ENCODE assay signal across 19 cellular contexts in the genomic region with DNA sequence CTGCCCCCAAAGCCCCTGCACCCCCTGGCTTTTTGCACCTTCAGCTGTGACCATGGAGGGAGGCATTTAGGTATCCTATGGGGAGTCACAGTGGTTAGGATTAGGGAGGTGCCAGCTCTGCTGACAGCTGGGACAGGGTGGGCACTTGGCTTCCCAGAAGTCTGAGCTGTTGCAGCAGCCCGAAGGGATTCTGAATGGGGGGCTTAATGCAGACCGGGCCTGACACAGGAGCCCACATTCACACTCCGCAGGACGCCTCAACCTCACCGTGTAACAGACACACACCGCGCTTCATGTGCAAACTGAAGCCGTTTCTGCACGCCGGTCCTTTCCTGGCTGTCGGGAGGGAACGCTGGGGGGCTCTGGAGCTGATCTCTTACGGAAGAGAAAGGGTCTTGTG. TPM values are rescaled to one million over a fixed set of nuclear protein-coding genes. Genes with fewer than 3 reads are reported as not detected.
DNase-seq lines count a peak whose midpoint lies in the region; ATAC-seq and TF ChIP-seq lines count a peak whose summit lies in the region.
"Had no signal": no experiment of that assay in that cellular context is flagged by ENCODE, and none has a peak within 500 bp of the region (broad histone marks: within the 10 kb centered on the region; RNA-seq: fewer than 3 reads in every experiment).

No MANE protein-coding gene starts in this region.

- peak overlapping the region; percentile 40 for H3K4me2 ChIP-seq in neural progenitor cell

- peaks cover 5% of the 10 kb centered on the region for H3K4me1 ChIP-seq in CD8-positive, alpha-beta memory T cell (ENCODE audit: insufficient read depth, low read length)
- H3K4me1 ChIP-seq in iPS-15b (ENCODE audit: control insufficient read depth, insufficient read depth, low read length): no peaks in the 10 kb centered on the region
- peaks cover 6% of the 10 kb centered on the region for H3K4me1 ChIP-seq in neural progenitor cell
- peaks cover 7% of the 10 kb centered on the region for H3K4me1 ChIP-seq in A673 (ENCODE audit: insufficient read depth, low read length, poor library complexity, severe bottlenecking)
- peaks cover 7% of the 10 kb centered on the region for H3K4me1 ChIP-seq in prostate gland (replicated peaks)

- intact Hi-C loops in A673 (cut with micrococcal nuclease; ENCODE audit: unreplicated experiment) (no loop called here), prostate gland (cut with DNase I) (loop anchor here (10.0 kb wide), 1 partner anchor 150 kb away; a partner anchor contains a TSS)

- H3K4me3 ChIP-seq in CD8-positive, alpha-beta memory T cell (ENCODE audit: low read length): no peak overlapping the region
- H3K4me3 ChIP-seq in iPS-15b (ENCODE audit: low read depth, low read length) (peak overlapping the region; percentile 41), neural progenitor cell (no peak overlapping the region), A673 (ENCODE audit: low read depth, low read length, poor library complexity, severe bottlenecking) (no peak overlapping the region), prostate gland (no peak overlapping the region)
- H3K4me3 ChIP-seq: MG63 had no signal

- TF ChIP-seq CTCF in neural progenitor cell (IDR thresholded peaks at IDR 0.05): no peak
- no peak for TF ChIP-seq CTCF in A673 (conservative IDR thresholded peaks at IDR 0.05; ENCODE audit: low read depth, low read length)
- TF ChIP-seq CTCF in prostate gland (IDR thresholded peaks at IDR 0.05): no peak

- no peaks in the 10 kb centered on the region for H3K9me3 ChIP-seq in CD8-positive, alpha-beta memory T cell (ENCODE audit: low read length)
- H3K9me3 ChIP-seq in iPS-15b (ENCODE audit: control insufficient read depth, insufficient read depth, low read length) (no peaks in the 10 kb centered on the region), neural progenitor cell (ENCODE audit: low read depth) (no peaks in the 10 kb centered on the region), A673 (ENCODE audit: low read depth, low read length, poor library complexity, severe bottlenecking) (no peaks in the 10 kb centered on the region), prostate gland (no peaks in the 10 kb centered on the region)
- H3K9me3 ChIP-seq: MG63, right atrium auricular region, SJSA1 had no signal

- H3F3A ChIP-seq in neural progenitor cell (ENCODE audit: low read depth): peaks cover 17% of the 10 kb centered on the region

- H3K9me3 Mint-ChIP-seq in CD8-positive, alpha-beta memory T cell: no peaks in the 10 kb centered on the region
- no peaks in the 10 kb centered on the region for H3K9me3 Mint-ChIP-seq in T-cell
- H3K9me3 Mint-ChIP-seq in neural progenitor cell: peaks cover 3% of the 10 kb centered on the region
- H3K9me3 Mint-ChIP-seq: dendritic cell treated with granulocyte-macrophage colony-stimulating factor and Interleukin-4, amounts not matched to agents 40 ng/mL and 50 ng/mL, for 4 days had no signal

- peaks cover 18% of the 10 kb centered on the region for H3K27me3 ChIP-seq in CD8-positive, alpha-beta memory T cell (ENCODE audit: insufficient read depth, low read length, poor library complexity, severe bottlenecking)
- peaks cover 86% of the 10 kb centered on the region for H3K27me3 ChIP-seq in iPS-15b (ENCODE audit: control insufficient read depth, insufficient read depth, low read length)
- H3K27me3 ChIP-seq in neural progenitor cell: peaks cover 97% of the 10 kb centered on the region
- peaks cover 43% of the 10 kb centered on the region for H3K27me3 ChIP-seq in A673 (replicated peaks; ENCODE audit: insufficient read depth, low read depth, low read length, poor library complexity)
- no peaks in the 10 kb centered on the region for H3K27me3 ChIP-seq in prostate gland (replicated peaks; ENCODE audit: insufficient read depth)
- H3K27me3 ChIP-seq: right atrium auricular region had no signal

- no peak for ATAC-seq in T-cell (replicated peaks in 1 of 4)
- ATAC-seq in HG02588 (IDR thresholded peaks at IDR 0.05; ENCODE audit: unreplicated experiment): no peak

- H3K27ac ChIP-seq in CD8-positive, alpha-beta memory T cell (ENCODE audit: low read depth, low read length): no peak overlapping the region
- H3K27ac ChIP-seq in neural progenitor cell (no peak overlapping the region), A673 (ENCODE audit: low read depth, low read length, poor library complexity, severe bottlenecking) (no peak overlapping the region), prostate gland (no peak overlapping the region)
- H3K27ac ChIP-seq: SJSA1 had no signal

- peaks cover 32 to 52% of the 10 kb centered on the region in 2 donors for H3K27me3 Mint-ChIP-seq in CD8-positive, alpha-beta memory T cell
- H3K27me3 Mint-ChIP-seq in T-cell (peaks cover 22 to 42% of the 10 kb centered on the region in 2 donors), neural progenitor cell (ENCODE audit: insufficient read depth, low read depth) (peaks cover 50% of the 10 kb centered on the region)

- CTCF ChIA-PET in CD8-positive, alpha-beta memory T cell (lab: Charles Lee): interaction anchor here (0.8 to 1.9 kb wide), 5 partner anchors 9 to 58 kb away, joined by 3 to 5 read pairs (median 3); no protein-coding TSS in a partner anchor
- CTCF ChIA-PET in T-cell (lab: Charles Lee): interaction anchor here in 1 of 2 donors (0.6 to 0.7 kb wide), 2 partner anchors 93 to 524 kb away, joined by 3 to 5 read pairs; no protein-coding TSS in a partner anchor
- CTCF ChIA-PET in A673 (lab: Charles Lee): interaction anchor here (0.6 to 0.7 kb wide), 2 partner anchors 12 to 169 kb away, joined by 3 to 5 read pairs; no protein-coding TSS in a partner anchor

- POLR2A ChIA-PET in CD8-positive, alpha-beta memory T cell (lab: Charles Lee): no interaction called here
- POLR2A ChIA-PET in T-cell (lab: Charles Lee) (no interaction called here), A673 (lab: Charles Lee; ENCODE audit: low non-redundant PET) (no interaction called here)

- peaks cover 15 to 21% (median 17%) of the 10 kb centered on the region in 3 donors for H3K4me1 Mint-ChIP-seq in CD8-positive, alpha-beta memory T cell
- peaks cover 12 to 24% (median 17%) of the 10 kb centered on the region in 3 donors for H3K4me1 Mint-ChIP-seq in T-cell
- H3K4me1 Mint-ChIP-seq in neural progenitor cell: peaks cover 28% of the 10 kb centered on the region

- BruUV-seq in A673 (replicated peaks; lab: Mats Ljungman, UMichigan): no TSS peak

- WGBS in prostate gland: 79% methylated on average over 13 of the region's 13 CpGs

- peaks cover 0 to 2% (median 1%) of the 10 kb centered on the region in 3 donors for H3K36me3 Mint-ChIP-seq in CD8-positive, alpha-beta memory T cell
- H3K36me3 Mint-ChIP-seq in T-cell (no peaks in the 10 kb centered on the region), neural progenitor cell (peaks cover 4% of the 10 kb centered on the region)

- H4K20me1 ChIP-seq in neural progenitor cell (ENCODE audit: low read depth): peaks cover 36% of the 10 kb centered on the region

- TF ChIP-seq POLR2A in prostate gland (IDR thresholded peaks at IDR 0.05): no peak

- DNase-seq in CD8-positive, alpha-beta memory T cell: no peak
- no peak for DNase-seq in T-cell
- peak; percentile 43 for DNase-seq in neural progenitor cell (ENCODE audit: low spot score)
- DNase-seq in A673 (ENCODE audit: low spot score): no peak
- DNase-seq in prostate gland (ENCODE audit: low spot score): no peak
- DNase-seq in SK-N-DZ (ENCODE audit: low spot score): no peak
- DNase-seq: activated CD4-positive, alpha-beta T cell treated with anti-CD3 and anti-CD28 coated beads, Interleukin-2, amount 50 U/mL, for 4 hours; activated gamma-delta T cell treated with Interleukin-2 at 50 U/mL for 16 hours; C1 segment of cervical spinal cord; left colon; MG63; NCI-H1694; NCI-H446; stimulated activated CD4-positive, alpha-beta T cell treated with anti-CD3 and anti-CD28 coated beads, Interleukin-1b, Interleukin-23, amount 100 ng/mL, for 48 hours had no signal

- H3K36me3 ChIP-seq in CD8-positive, alpha-beta memory T cell (ENCODE audit: insufficient read depth, low read length): no peaks in the 10 kb centered on the region
- H3K36me3 ChIP-seq in iPS-15b (ENCODE audit: control insufficient read depth, insufficient read depth, low read length): no peaks in the 10 kb centered on the region
- no peaks in the 10 kb centered on the region for H3K36me3 ChIP-seq in neural progenitor cell
- no peaks in the 10 kb centered on the region for H3K36me3 ChIP-seq in A673 (ENCODE audit: insufficient read depth, low read length, poor library complexity, severe bottlenecking)
- no peaks in the 10 kb centered on the region for H3K36me3 ChIP-seq in prostate gland
- H3K36me3 ChIP-seq: MG63, right atrium auricular region, SJSA1 had no signal

- H3K4me3 Mint-ChIP-seq in CD8-positive, alpha-beta memory T cell: peak overlapping the region; percentile 19 to 83 (median 48)
- H3K4me3 Mint-ChIP-seq in T-cell (peak overlapping the region; percentile 19 to 54 (median 34)), neural progenitor cell (peak overlapping the region; percentile 71)
- H3K4me3 Mint-ChIP-seq: dendritic cell treated with granulocyte-macrophage colony-stimulating factor and Interleukin-4, amounts not matched to agents 40 ng/mL and 50 ng/mL, for 4 days had no signal

- H2AFZ ChIP-seq in neural progenitor cell (replicated peaks): no peak overlapping the region

- H3K9ac ChIP-seq in iPS-15b (ENCODE audit: low read depth, low read length) (no peak overlapping the region), neural progenitor cell (no peak overlapping the region)

- H3K79me2 ChIP-seq in neural progenitor cell (ENCODE audit: low read depth): no peaks in the 10 kb centered on the region

- no peak overlapping the region for H3K27ac Mint-ChIP-seq in CD8-positive, alpha-beta memory T cell
- H3K27ac Mint-ChIP-seq in T-cell (no peak overlapping the region), neural progenitor cell (no peak overlapping the region)
- H3K27ac Mint-ChIP-seq: dendritic cell treated with granulocyte-macrophage colony-stimulating factor and Interleukin-4, amounts not matched to agents 40 ng/mL and 50 ng/mL, for 4 days had no signal

RNA-seq across cellular contexts. Expression of a gene that starts 1.9 kb away (rescaled TPM):
- total RNA-seq in CD8-positive, alpha-beta memory T cell: under 1 TPM; 0.66 to 0.92 TPM
- polyA plus RNA-seq in CD8-positive, alpha-beta memory T cell: 2.0 TPM
- total RNA-seq in T-cell (10 to 100 TPM in 1 of 5 donors, 1 to 10 TPM in 4; 4.2 to 10.5 (median 6.8) TPM), neural progenitor cell (ENCODE audit: low replicate concordance) (1.9 and 2.5 TPM in 2 replicates), A673 (2021) (0.52 and 1.2 TPM in 2 replicates), prostate gland (10 to 100 TPM; 48.9 to 58.8 TPM)
- polyA plus RNA-seq in SK-N-DZ (2014; cell fraction: cytosol; rRNA removed): 18.6 and 24.6 TPM in 2 replicates
- 120 and 146 TPM in 2 replicates for polyA plus RNA-seq in SK-N-DZ (2014; cell fraction: nucleus; rRNA removed)

RNA-seq across cellular contexts. Expression of a gene that starts 30.5 kb away (rescaled TPM):
- total RNA-seq in CD8-positive, alpha-beta memory T cell: 100 to 1,000 TPM; 138 to 145 TPM
- 107 TPM for polyA plus RNA-seq in CD8-positive, alpha-beta memory T cell
- total RNA-seq in T-cell: 100 to 1,000 TPM; 101 to 147 (median 117) TPM
- total RNA-seq in neural progenitor cell (ENCODE audit: low replicate concordance): 94.3 and 111 TPM in 2 replicates
- total RNA-seq in A673 (2021): 135 and 146 TPM in 2 replicates
- 100 to 1,000 TPM; 132 to 141 TPM for total RNA-seq in prostate gland
- 222 and 231 TPM in 2 replicates for polyA plus RNA-seq in SK-N-DZ (2014; cell fraction: cytosol; rRNA removed)
- 452 and 535 TPM in 2 replicates for polyA plus RNA-seq in SK-N-DZ (2014; cell fraction: nucleus; rRNA removed)

RNA-seq across cellular contexts. Expression of a gene that starts 42.1 kb away (rescaled TPM):
- total RNA-seq in CD8-positive, alpha-beta memory T cell: 100 to 1,000 TPM; 888 to 920 TPM
- 106 TPM for polyA plus RNA-seq in CD8-positive, alpha-beta memory T cell
- total RNA-seq in T-cell (100 to 1,000 TPM; 243 to 279 (median 270) TPM), neural progenitor cell (ENCODE audit: low replicate concordance) (246 and 288 TPM in 2 replicates), A673 (2021) (607 and 704 TPM in 2 replicates), prostate gland (100 to 1,000 TPM in 1 of 2 donors, 10 to 100 TPM in 1; 50.8 to 108 TPM)
- 390 and 441 TPM in 2 replicates for polyA plus RNA-seq in SK-N-DZ (2014; cell fraction: cytosol; rRNA removed)
- polyA plus RNA-seq in SK-N-DZ (2014; cell fraction: nucleus; rRNA removed): 1,635 and 2,094 TPM in 2 replicates

Comparison
In these comparisons a context has a peak if more than half of its experiments do, and no peak if none do; other contexts are left out.
1. RNA of a gene that starts 1.9 kb away (total RNA-seq): 48.9 to 58.8 TPM in prostate gland; 4.2 to 10.5 TPM in T-cell, 1.9 to 2.5 TPM in neural progenitor cell, 0.66 to 0.92 TPM in CD8-positive, alpha-beta memory T cell and 0.52 to 1.2 TPM in A673; every median in the first group is over 4 times any median in the second.
2. Peak in every context shown above with its lines, with median percentiles within 50 percentile points of each other: H3K4me3 Mint-ChIP-seq.